ENCODE assay signal across 12 cellular contexts in the genomic region with DNA sequence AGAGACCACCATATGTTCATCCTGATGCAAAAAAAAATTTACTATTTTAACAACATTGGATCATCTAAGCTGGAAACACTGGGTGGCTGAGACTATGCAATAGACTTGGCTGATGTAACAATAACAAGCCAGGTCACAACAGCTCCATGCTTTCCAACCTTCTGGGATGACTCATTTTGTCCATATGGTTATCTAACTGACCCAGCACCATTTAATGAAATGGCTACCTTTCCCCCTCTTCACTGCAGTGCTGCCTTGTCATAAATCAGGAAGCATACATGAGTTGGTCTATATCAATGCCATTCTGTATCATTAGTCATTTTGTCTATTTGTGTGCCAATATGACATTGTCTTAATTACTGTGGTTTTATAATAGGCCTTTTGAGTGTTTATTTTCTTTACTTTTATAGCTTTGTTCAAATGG.
DNase-seq lines count a peak whose midpoint lies in the region; ATAC-seq and TF ChIP-seq lines count a peak whose summit lies in the region.
"Had no signal": no experiment of that assay in that cellular context is flagged by ENCODE, and none has a peak within 500 bp of the region (broad histone marks: within the 10 kb centered on the region; RNA-seq: fewer than 3 reads in every experiment).

No MANE protein-coding gene starts in this region.

- no peaks in the 10 kb centered on the region for H3K4me1 Mint-ChIP-seq in activated T-helper 17 cell treated with anti-CD3 and anti-CD28 coated beads, Interleukin-2, amount 50 U/mL, for 72 hours
- no peaks in the 10 kb centered on the region for H3K4me1 Mint-ChIP-seq in CD4-positive, alpha-beta T cell (ENCODE audit: low read depth)
- H3K4me1 Mint-ChIP-seq: activated CD4-positive, alpha-beta T cell treated with anti-CD3 and anti-CD28 coated beads, Interleukin-2, amount 10 ng/mL, durations not matched to agents 24 days and 14 days had no signal

- H3K36me3 Mint-ChIP-seq in activated T-helper 17 cell treated with anti-CD3 and anti-CD28 coated beads, Interleukin-2, amount 50 U/mL, for 72 hours (ENCODE audit: low read depth): no peaks in the 10 kb centered on the region
- no peaks in the 10 kb centered on the region for H3K36me3 Mint-ChIP-seq in CD4-positive, alpha-beta T cell (ENCODE audit: low read depth)

- H3K4me1 ChIP-seq in osteoblast (ENCODE audit: insufficient read depth, low read length): peaks cover 8% of the 10 kb centered on the region

- TF ChIP-seq CTCF in osteoblast (IDR thresholded peaks at IDR 0.05; ENCODE audit: extremely low read depth, low read depth, low read length): no peak
- no peak for TF ChIP-seq CTCF in CD4-positive, alpha-beta T cell (IDR thresholded peaks at IDR 0.05)

- intact Hi-C loops in CD4-positive, alpha-beta T cell (cut with DNase I, micrococcal nuclease): no loop called here

- POLR2A ChIA-PET in CD4-positive, alpha-beta T cell (lab: Charles Lee): no interaction called here

- no peak for ATAC-seq in stimulated activated naive CD8-positive, alpha-beta T cell treated with anti-CD3 and anti-CD28 coated beads, Interleukin-15, Interleukin-2, amounts not matched to agents 100 U/mL and 50 U/mL, for 24 hours
- ATAC-seq in activated T-helper 17 cell treated with anti-CD3 and anti-CD28 coated beads, Interleukin-2, amount 50 U/mL, for 72 hours (replicated peaks): no peak
- ATAC-seq in CD4-positive, alpha-beta T cell (ENCODE audit: poor library complexity): no peak
- ATAC-seq: right cardiac atrium had no signal

- peaks cover 7% of the 10 kb centered on the region for H3K9me3 Mint-ChIP-seq in activated T-helper 17 cell treated with anti-CD3 and anti-CD28 coated beads, Interleukin-2, amount 50 U/mL, for 72 hours
- peaks cover 11% of the 10 kb centered on the region for H3K9me3 Mint-ChIP-seq in CD4-positive, alpha-beta T cell

- no peaks in the 10 kb centered on the region for H3K36me3 ChIP-seq in osteoblast (ENCODE audit: insufficient read depth, low read length)

- no peak overlapping the region for H3K4me3 Mint-ChIP-seq in activated T-helper 17 cell treated with anti-CD3 and anti-CD28 coated beads, Interleukin-2, amount 50 U/mL, for 72 hours
- no peak overlapping the region for H3K4me3 Mint-ChIP-seq in CD4-positive, alpha-beta T cell
- H3K4me3 Mint-ChIP-seq: activated CD4-positive, alpha-beta T cell treated with anti-CD3 and anti-CD28 coated beads, Interleukin-2, amount 10 ng/mL, durations not matched to agents 24 days and 14 days; activated naive CD4-positive, alpha-beta T cell treated with anti-CD3 and anti-CD28 coated beads for 36 hours had no signal

- DNase-seq in EH (ENCODE audit: low read depth): peak; percentile 95
- DNase-seq in NCI-H446 treated with DMSO at 0.1 percent for 48 hours (lab: John Stamatoyannopoulos, UW): peak; percentile 87
- peak; percentile 81 for DNase-seq in dermis blood vessel endothelial cell
- peak; percentile 37 for DNase-seq in osteoblast (ENCODE audit: insufficient read length, low spot score, missing footprints)
- no peak for DNase-seq in stimulated activated naive CD8-positive, alpha-beta T cell treated with anti-CD3 and anti-CD28 coated beads, Interleukin-15, Interleukin-2, amounts not matched to agents 100 U/mL and 50 U/mL, for 24 hours
- no peak for DNase-seq in CD4-positive, alpha-beta T cell
- no peak for DNase-seq in SKM-1 treated with dmso at 0.1 percent for 144 hours (lab: John Stamatoyannopoulos, UW; ENCODE audit: unreplicated experiment)
- DNase-seq: activated CD4-positive, alpha-beta T cell treated with anti-CD3 and anti-CD28 coated beads, Interleukin-2, amount 10 ng/mL, durations not matched to agents 24 days and 14 days; activated naive CD4-positive, alpha-beta T cell treated with anti-CD3 and anti-CD28 coated beads for 36 hours; DND-41; right cardiac atrium had no signal

- no peaks in the 10 kb centered on the region for H4K20me1 ChIP-seq in osteoblast (ENCODE audit: insufficient read depth, low read length)

- no peak overlapping the region for H3K4me3 ChIP-seq in osteoblast (ENCODE audit: insufficient read depth, low read length)

- no peaks in the 10 kb centered on the region for H3K79me2 ChIP-seq in osteoblast (ENCODE audit: insufficient read depth, low read length)

- H3K4me2 ChIP-seq in osteoblast (ENCODE audit: insufficient read depth, low read length): no peak overlapping the region

- H3K27me3 Mint-ChIP-seq in activated T-helper 17 cell treated with anti-CD3 and anti-CD28 coated beads, Interleukin-2, amount 50 U/mL, for 72 hours: no peaks in the 10 kb centered on the region
- no peaks in the 10 kb centered on the region for H3K27me3 Mint-ChIP-seq in CD4-positive, alpha-beta T cell
- H3K27me3 Mint-ChIP-seq: activated CD4-positive, alpha-beta T cell treated with anti-CD3 and anti-CD28 coated beads, Interleukin-2, amount 10 ng/mL, durations not matched to agents 24 days and 14 days had no signal

- CTCF ChIA-PET in CD4-positive, alpha-beta T cell (lab: Charles Lee): no interaction called here

- H3K27me3 ChIP-seq in osteoblast (ENCODE audit: insufficient read depth, low read length): no peaks in the 10 kb centered on the region
- H3K27me3 ChIP-seq in CD4-positive, alpha-beta T cell (ENCODE audit: control insufficient read depth, insufficient read depth, low read length): no peaks in the 10 kb centered on the region

- H3K27ac Mint-ChIP-seq in activated T-helper 17 cell treated with anti-CD3 and anti-CD28 coated beads, Interleukin-2, amount 50 U/mL, for 72 hours: no peak overlapping the region
- H3K27ac Mint-ChIP-seq in CD4-positive, alpha-beta T cell: no peak overlapping the region
- H3K27ac Mint-ChIP-seq: activated CD4-positive, alpha-beta T cell treated with anti-CD3 and anti-CD28 coated beads, Interleukin-2, amount 10 ng/mL, durations not matched to agents 24 days and 14 days; activated naive CD4-positive, alpha-beta T cell treated with anti-CD3 and anti-CD28 coated beads for 36 hours had no signal

- peak overlapping the region; percentile 10 for H3K27ac ChIP-seq in osteoblast (ENCODE audit: low read depth, low read length)
- no peak overlapping the region for H3K27ac ChIP-seq in CD4-positive, alpha-beta T cell (ENCODE audit: low read depth, low read length)

- no peak overlapping the region for H2AFZ ChIP-seq in osteoblast (ENCODE audit: low read length)

- no peaks in the 10 kb centered on the region for H3K9me3 ChIP-seq in osteoblast (ENCODE audit: low read depth, low read length)
- peaks cover 9% of the 10 kb centered on the region for H3K9me3 ChIP-seq in CD4-positive, alpha-beta T cell (ENCODE audit: control insufficient read depth, low read length)

Comparison
In these comparisons a context has a peak if more than half of its experiments do, and no peak if none do; other contexts are left out.
1. DNase-seq: peak in EH (single experiment), NCI-H446 treated with DMSO at 0.1 percent for 48 hours (single experiment), dermis blood vessel endothelial cell (single experiment) and osteoblast (single experiment); none in stimulated activated naive CD8-positive, alpha-beta T cell treated with anti-CD3 and anti-CD28 coated beads, Interleukin-15, Interleukin-2, amounts not matched to agents 100 U/mL and 50 U/mL, for 24 hours (single experiment), CD4-positive, alpha-beta T cell (0 of 10) and SKM-1 treated with dmso at 0.1 percent for 144 hours (single experiment).